In the genomic region with DNA sequence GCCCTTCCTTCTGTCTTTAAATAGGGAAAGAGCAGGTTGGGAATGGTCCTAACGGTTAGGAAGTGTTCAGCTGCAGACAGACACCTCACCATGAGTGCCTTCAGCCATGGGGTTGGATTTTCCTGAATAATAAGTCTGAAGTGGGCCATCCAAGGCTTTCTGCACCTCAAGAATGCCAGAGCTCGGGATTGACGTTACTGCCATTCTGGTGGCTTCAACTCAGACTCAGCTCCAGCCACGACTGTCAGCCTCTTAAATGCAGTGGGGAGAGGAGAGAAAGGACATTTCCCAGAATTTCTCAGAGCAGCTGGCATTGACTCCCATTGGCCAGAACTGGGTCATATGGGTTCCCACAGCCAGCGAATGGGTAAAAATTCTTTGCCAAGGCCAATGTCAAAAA, we compare ENCODE assay signal across 36 cellular contexts.
"Had no signal": no experiment of that assay in that cellular context is flagged by ENCODE, and none has a peak within 500 bp of the region (broad histone marks: within the 10 kb centered on the region; RNA-seq: fewer than 3 reads in every experiment).

No MANE protein-coding gene starts in this region.

- H3K4me3 Mint-ChIP-seq: activated B cell treated with CpG ODN at 0.5 μM for 24 hours; activated CD4-positive, alpha-beta memory T cell treated with anti-CD3 and anti-CD28 coated beads for 36 hours; activated CD4-positive, alpha-beta T cell treated with anti-CD3 and anti-CD28 coated beads, Interleukin-2, amount 10 ng/mL, durations not matched to agents 24 days and 14 days; activated CD8-positive, alpha-beta T cell treated with anti-CD3 and anti-CD28 coated beads for 36 hours; activated naive CD4-positive, alpha-beta T cell treated with anti-CD3 and anti-CD28 coated beads for 36 hours; activated naive CD8-positive, alpha-beta T cell treated with anti-CD3 and anti-CD28 coated beads for 36 hours; activated T-cell treated with anti-CD3 and anti-CD28 coated beads, Interleukin-2, amount 50 U/mL, for 4 hours; activated T-cell treated with anti-CD3 and anti-CD28 coated beads, Interleukin-2, amount 50 U/mL, for 72 hours; activated T-helper 1 cell treated with anti-CD3 and anti-CD28 coated beads, Interleukin-12 subunit alpha, Interleukin-12 subunit beta, Interleukin-2, Interleukin-4 antibody, amounts not matched to agents 30 ng/mL and 10 ng/mL and 1 ng/mL, durations not matched to agents 14 hours and 24 hours and 36 hours; activated T-helper 17 cell treated with anti-CD3 and anti-CD28 coated beads, Interleukin-2, amount 50 U/mL, for 72 hours; central memory CD8-positive, alpha-beta T cell; T-helper 1 cell treated with Interleukin-12 subunit alpha and Interleukin-12 subunit beta and Interleukin-4 antibody, amounts not matched to agents 30 μg/mL and 1 μg/mL, for 36 hours; T-helper 2 cell treated with Interferon-gamma antibody and Interleukin-4, amounts not matched to agents 5 μg/mL and 100 μg/mL, for 36 hours had no signal

- H3K36me3 ChIP-seq: adrenal gland, brain microvascular endothelial cell, breast epithelium had no signal

- H3K9me3 Mint-ChIP-seq: activated B cell treated with CpG ODN at 0.5 μM for 24 hours; activated CD4-positive, alpha-beta memory T cell treated with anti-CD3 and anti-CD28 coated beads for 36 hours; activated CD4-positive, alpha-beta T cell treated with anti-CD3 and anti-CD28 coated beads, Interleukin-2, amount 10 ng/mL, durations not matched to agents 24 days and 14 days; activated CD8-positive, alpha-beta T cell treated with anti-CD3 and anti-CD28 coated beads for 36 hours; activated naive CD4-positive, alpha-beta T cell treated with anti-CD3 and anti-CD28 coated beads for 36 hours; activated naive CD4-positive, alpha-beta T cell treated with anti-CD3 and anti-CD28 coated beads, Interleukin-2, amount 50 U/mL, for 72 hours; activated naive CD8-positive, alpha-beta T cell treated with anti-CD3 and anti-CD28 coated beads for 36 hours; activated T-cell treated with anti-CD3 and anti-CD28 coated beads, Interleukin-2, amount 50 U/mL, for 4 hours; activated T-cell treated with anti-CD3 and anti-CD28 coated beads, Interleukin-2, amount 50 U/mL, for 72 hours; activated T-helper 1 cell treated with anti-CD3 and anti-CD28 coated beads, Interleukin-12 subunit alpha, Interleukin-12 subunit beta, Interleukin-2, Interleukin-4 antibody, amounts not matched to agents 30 ng/mL and 10 ng/mL and 1 ng/mL, durations not matched to agents 14 hours and 24 hours and 36 hours; activated T-helper 17 cell treated with anti-CD3 and anti-CD28 coated beads, Interleukin-2, amount 50 U/mL, for 72 hours; central memory CD8-positive, alpha-beta T cell; T-helper 1 cell treated with Interleukin-12 subunit alpha and Interleukin-12 subunit beta and Interleukin-4 antibody, amounts not matched to agents 30 μg/mL and 1 μg/mL, for 36 hours; T-helper 2 cell treated with Interferon-gamma antibody and Interleukin-4, amounts not matched to agents 5 μg/mL and 100 μg/mL, for 36 hours had no signal

- H3K27me3 ChIP-seq: body of pancreas, breast epithelium had no signal

- DNase-seq: activated B cell treated with CpG ODN at 0.5 μM for 24 hours; activated CD4-positive, alpha-beta memory T cell treated with anti-CD3 and anti-CD28 coated beads for 36 hours; activated CD4-positive, alpha-beta T cell treated with anti-CD3 and anti-CD28 coated beads for 4 hours; activated CD4-positive, alpha-beta T cell treated with anti-CD3 and anti-CD28 coated beads, Interleukin-2, amount 10 ng/mL, durations not matched to agents 24 days and 14 days; activated CD4-positive, alpha-beta T cell treated with anti-CD3 and anti-CD28 coated beads, Interleukin-2, amount 50 U/mL, for 1 hour; activated CD4-positive, alpha-beta T cell treated with anti-CD3 and anti-CD28 coated beads, Interleukin-2, amount 50 U/mL, for 4 hours; activated CD4-positive, CD25-positive, alpha-beta regulatory T cell treated with anti-CD3 and anti-CD28 coated beads, Interleukin-2, amount 50 U/mL, for 72 hours; activated CD8-positive, alpha-beta memory T cell treated with anti-CD3 and anti-CD28 coated beads, Interleukin-2, amount 50 U/mL, for 4 hours; activated CD8-positive, alpha-beta T cell treated with anti-CD3 and anti-CD28 coated beads for 36 hours; activated effector memory CD4-positive, alpha-beta T cell treated with anti-CD3 and anti-CD28 coated beads, Interleukin-2, amount 50 U/mL, for 16 hours; activated gamma-delta T cell treated with Interleukin-2 at 50 U/mL for 16 hours; activated naive CD4-positive, alpha-beta T cell; activated naive CD4-positive, alpha-beta T cell treated with anti-CD3 and anti-CD28 coated beads for 36 hours; activated naive CD4-positive, alpha-beta T cell treated with anti-CD3 and anti-CD28 coated beads, Interleukin-2, amount 50 U/mL, for 16 hours; activated naive CD8-positive, alpha-beta T cell treated with anti-CD3 and anti-CD28 coated beads for 36 hours; activated T-cell treated with anti-CD3 and anti-CD28 coated beads for 4 hours; activated T-cell treated with anti-CD3 and anti-CD28 coated beads, Interleukin-2, amount 50 U/mL, for 1 hour; activated T-cell treated with anti-CD3 and anti-CD28 coated beads, Interleukin-2, amount 50 U/mL, for 4 hours; activated T-cell treated with anti-CD3 and anti-CD28 coated beads, Interleukin-2, amount 50 U/mL, for 72 hours; adrenal gland; amniotic stem cell; aorta; body of pancreas; brain microvascular endothelial cell; cerebellar nuclear complex; T-helper 1 cell; T-helper 2 cell; T-helper 9 cell had no signal

- H3K27ac Mint-ChIP-seq: activated B cell treated with CpG ODN at 0.5 μM for 24 hours; activated CD4-positive, alpha-beta memory T cell treated with anti-CD3 and anti-CD28 coated beads for 36 hours; activated CD4-positive, alpha-beta T cell treated with anti-CD3 and anti-CD28 coated beads, Interleukin-2, amount 10 ng/mL, durations not matched to agents 24 days and 14 days; activated CD8-positive, alpha-beta T cell treated with anti-CD3 and anti-CD28 coated beads for 36 hours; activated naive CD4-positive, alpha-beta T cell treated with anti-CD3 and anti-CD28 coated beads for 36 hours; activated naive CD4-positive, alpha-beta T cell treated with anti-CD3 and anti-CD28 coated beads, Interleukin-2, amount 50 U/mL, for 72 hours; activated naive CD8-positive, alpha-beta T cell treated with anti-CD3 and anti-CD28 coated beads for 36 hours; activated T-cell treated with anti-CD3 and anti-CD28 coated beads, Interleukin-2, amount 50 U/mL, for 72 hours; activated T-helper 1 cell treated with anti-CD3 and anti-CD28 coated beads, Interleukin-12 subunit alpha, Interleukin-12 subunit beta, Interleukin-2, Interleukin-4 antibody, amounts not matched to agents 30 ng/mL and 10 ng/mL and 1 ng/mL, durations not matched to agents 14 hours and 24 hours and 36 hours; activated T-helper 17 cell treated with anti-CD3 and anti-CD28 coated beads, Interleukin-2, amount 50 U/mL, for 72 hours; T-helper 1 cell treated with Interleukin-12 subunit alpha and Interleukin-12 subunit beta and Interleukin-4 antibody, amounts not matched to agents 30 μg/mL and 1 μg/mL, for 36 hours; T-helper 2 cell treated with Interferon-gamma antibody and Interleukin-4, amounts not matched to agents 5 μg/mL and 100 μg/mL, for 36 hours had no signal

- H3K4me1 Mint-ChIP-seq: activated CD4-positive, alpha-beta T cell treated with anti-CD3 and anti-CD28 coated beads, Interleukin-2, amount 10 ng/mL, durations not matched to agents 24 days and 14 days; activated naive CD8-positive, alpha-beta T cell treated with anti-CD3 and anti-CD28 coated beads for 36 hours; activated T-helper 17 cell treated with anti-CD3 and anti-CD28 coated beads, Interleukin-2, amount 50 U/mL, for 72 hours; central memory CD8-positive, alpha-beta T cell had no signal

- H3K4me1 ChIP-seq: breast epithelium had no signal

- H3K9me3 ChIP-seq: adrenal gland, body of pancreas, breast epithelium had no signal

- H3K36me3 Mint-ChIP-seq: activated CD4-positive, alpha-beta memory T cell treated with anti-CD3 and anti-CD28 coated beads for 36 hours; activated naive CD4-positive, alpha-beta T cell treated with anti-CD3 and anti-CD28 coated beads, Interleukin-2, amount 50 U/mL, for 72 hours; activated naive CD8-positive, alpha-beta T cell treated with anti-CD3 and anti-CD28 coated beads for 36 hours had no signal

- H3K27ac ChIP-seq: adrenal gland, body of pancreas, brain microvascular endothelial cell, breast epithelium, VCaP had no signal

- H3K4me3 ChIP-seq: adrenal gland, body of pancreas, breast epithelium had no signal
